Comparison of ENCODE assay signal across 13 cellular contexts in the genomic region with DNA sequence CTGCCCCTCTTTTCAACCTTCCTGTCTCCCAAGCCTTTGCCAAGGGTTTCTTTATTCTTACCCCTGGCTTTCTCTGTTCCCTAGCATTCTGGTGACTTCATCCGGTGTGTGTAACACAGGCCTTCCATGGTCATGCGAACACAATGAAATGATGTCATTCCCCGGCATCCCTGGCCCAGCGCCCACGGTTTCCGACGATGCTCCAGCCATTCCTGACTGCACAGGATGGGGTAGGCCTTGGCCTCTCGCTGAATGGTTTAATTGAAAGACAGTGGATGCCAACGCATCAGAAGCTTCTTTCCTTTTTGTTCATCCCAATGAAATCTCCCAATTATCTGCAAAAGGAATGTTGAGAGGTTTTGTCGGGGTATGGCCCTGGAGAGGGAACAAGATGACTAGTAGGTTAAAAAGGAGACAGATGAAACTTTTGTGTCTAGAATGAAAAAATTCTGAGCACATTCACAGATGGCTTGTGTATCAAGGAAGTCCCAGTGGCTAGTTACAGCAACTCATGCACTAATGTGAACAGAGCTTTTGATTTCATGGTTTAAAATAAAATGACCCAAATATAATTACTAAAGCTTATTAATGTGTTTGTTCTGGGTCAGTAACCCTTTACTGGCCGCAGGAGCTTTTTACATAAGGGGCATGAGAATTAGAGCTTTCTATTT.
DNase-seq lines count a peak whose midpoint lies in the region; ATAC-seq and TF ChIP-seq lines count a peak whose summit lies in the region.
"Had no signal": no experiment of that assay in that cellular context is flagged by ENCODE, and none has a peak within 500 bp of the region (broad histone marks: within the 10 kb centered on the region; RNA-seq: fewer than 3 reads in every experiment).

No MANE protein-coding gene starts in this region.

- H3K9me3 Mint-ChIP-seq in natural killer cell treated with Interleukin-12 subunit alpha and Interleukin-12 subunit beta and Interleukin-15 and Interleukin-18, amount 100 ng/mL, for 72 hours: peaks cover 4% of the 10 kb centered on the region

- no peak overlapping the region for H3K4me3 Mint-ChIP-seq in natural killer cell treated with Interleukin-12 subunit alpha and Interleukin-12 subunit beta and Interleukin-15 and Interleukin-18, amount 100 ng/mL, for 72 hours
- H3K4me3 Mint-ChIP-seq: activated CD8-positive, alpha-beta memory T cell treated with anti-CD3 and anti-CD28 coated beads, Interleukin-2, amount 10 ng/mL, durations not matched to agents 7 days and 5 days; CD4-positive, alpha-beta memory T cell had no signal

- peak; percentile 20 for DNase-seq in LHCN-M2 (ENCODE audit: low read depth)
- DNase-seq in choroid plexus epithelial cell (ENCODE audit: low read depth): peak; percentile 8
- peak; percentile 43 for DNase-seq in iris pigment epithelial cell (ENCODE audit: low read depth)
- peak; percentile 73 for DNase-seq in sigmoid colon
- DNase-seq in germinal center (ENCODE audit: low spot score): no peak
- no peak for DNase-seq in natural killer cell treated with Interleukin-12 subunit alpha and Interleukin-12 subunit beta and Interleukin-15 and Interleukin-18, amount 100 ng/mL, for 72 hours (ENCODE audit: low spot score)
- DNase-seq: activated CD8-positive, alpha-beta memory T cell treated with anti-CD3 and anti-CD28 coated beads, Interleukin-2, amount 10 ng/mL, durations not matched to agents 7 days and 5 days; NCI-H2081 treated with DMSO at 0.1 percent for 48 hours had no signal

- no peak overlapping the region for H3K27ac ChIP-seq in sigmoid colon
- H3K27ac ChIP-seq: uterus had no signal

- no peaks in the 10 kb centered on the region for H3K4me1 ChIP-seq in sigmoid colon
- H3K4me1 ChIP-seq: uterus had no signal

- H3K9me3 ChIP-seq in sigmoid colon: peaks cover 0 to 8% (median 0%) of the 10 kb centered on the region in 4 donors
- H3K9me3 ChIP-seq: uterus had no signal

- intact Hi-C loops in sigmoid colon (cut with DNase I): no loop called here

- no peaks in the 10 kb centered on the region for H3K27me3 ChIP-seq in sigmoid colon
- H3K27me3 ChIP-seq: uterus had no signal

- no peak for TF ChIP-seq POLR2A in sigmoid colon (IDR thresholded peaks at IDR 0.05)

- TF ChIP-seq CTCF in choroid plexus epithelial cell (conservative IDR thresholded peaks at IDR 0.05; ENCODE audit: low read depth, low read length) (no peak), sigmoid colon (IDR thresholded peaks at IDR 0.05) (no peak)

- H3K4me3 ChIP-seq in choroid plexus epithelial cell (ENCODE audit: low read depth, low read length) (no peak overlapping the region), sigmoid colon (no peak overlapping the region)
- H3K4me3 ChIP-seq: uterus had no signal

- 84 to 89% methylated on average over 11 of the region's 11 CpGs for WGBS in sigmoid colon, 2 donors

- H3K36me3 Mint-ChIP-seq in natural killer cell treated with Interleukin-12 subunit alpha and Interleukin-12 subunit beta and Interleukin-15 and Interleukin-18, amount 100 ng/mL, for 72 hours: no peaks in the 10 kb centered on the region
- H3K36me3 Mint-ChIP-seq: activated CD8-positive, alpha-beta memory T cell treated with anti-CD3 and anti-CD28 coated beads, Interleukin-2, amount 10 ng/mL, durations not matched to agents 7 days and 5 days; CD4-positive, alpha-beta memory T cell had no signal

- H3K4me1 Mint-ChIP-seq in natural killer cell treated with Interleukin-12 subunit alpha and Interleukin-12 subunit beta and Interleukin-15 and Interleukin-18, amount 100 ng/mL, for 72 hours (ENCODE audit: low read depth in 2 of 2): no peaks in the 10 kb centered on the region
- H3K4me1 Mint-ChIP-seq: activated CD8-positive, alpha-beta memory T cell treated with anti-CD3 and anti-CD28 coated beads, Interleukin-2, amount 10 ng/mL, durations not matched to agents 7 days and 5 days; CD4-positive, alpha-beta memory T cell had no signal

- H3K27ac Mint-ChIP-seq in natural killer cell treated with Interleukin-12 subunit alpha and Interleukin-12 subunit beta and Interleukin-15 and Interleukin-18, amount 100 ng/mL, for 72 hours: no peak overlapping the region
- H3K27ac Mint-ChIP-seq: activated CD8-positive, alpha-beta memory T cell treated with anti-CD3 and anti-CD28 coated beads, Interleukin-2, amount 10 ng/mL, durations not matched to agents 7 days and 5 days; CD4-positive, alpha-beta memory T cell; progenitor cell of endocrine pancreas had no signal

- H3K27me3 Mint-ChIP-seq in natural killer cell treated with Interleukin-12 subunit alpha and Interleukin-12 subunit beta and Interleukin-15 and Interleukin-18, amount 100 ng/mL, for 72 hours: peaks cover 10 to 14% of the 10 kb centered on the region in 2 donors
- H3K27me3 Mint-ChIP-seq: activated CD8-positive, alpha-beta memory T cell treated with anti-CD3 and anti-CD28 coated beads, Interleukin-2, amount 10 ng/mL, durations not matched to agents 7 days and 5 days; CD4-positive, alpha-beta memory T cell; progenitor cell of endocrine pancreas had no signal

- no peak for ATAC-seq in HG02610 (IDR thresholded peaks at IDR 0.05; ENCODE audit: unreplicated experiment)
- no peak for ATAC-seq in HG03521 (IDR thresholded peaks at IDR 0.05; ENCODE audit: unreplicated experiment)
- ATAC-seq in natural killer cell treated with Interleukin-12 subunit alpha and Interleukin-12 subunit beta and Interleukin-15 and Interleukin-18, amount 100 ng/mL, for 72 hours: no peak
- ATAC-seq: activated CD8-positive, alpha-beta memory T cell treated with anti-CD3 and anti-CD28 coated beads, Interleukin-2, amount 10 ng/mL, durations not matched to agents 7 days and 5 days had no signal

- no peaks in the 10 kb centered on the region for H3K36me3 ChIP-seq in sigmoid colon
- H3K36me3 ChIP-seq: uterus had no signal

- no peak for TF ChIP-seq EP300 in sigmoid colon (IDR thresholded peaks at IDR 0.05)

Comparison
In these comparisons a context has a peak if more than half of its experiments do, and no peak if none do; other contexts are left out.
1. DNase-seq: peak in LHCN-M2 (single experiment), choroid plexus epithelial cell (single experiment), iris pigment epithelial cell (single experiment) and sigmoid colon (single experiment); none in germinal center (single experiment) and natural killer cell treated with Interleukin-12 subunit alpha and Interleukin-12 subunit beta and Interleukin-15 and Interleukin-18, amount 100 ng/mL, for 72 hours (single experiment).